In genomic region chr5:34552129-34552528, GRCh38 we compare ENCODE assay signal across 19 cellular contexts.
DNase-seq lines count a peak whose midpoint lies in the region; ATAC-seq, FAIRE-seq and TF ChIP-seq lines count a peak whose summit lies in the region.
"Had no signal": no experiment of that assay in that cellular context is flagged by ENCODE, and none has a peak within 500 bp of the region (broad histone marks: within the 10 kb centered on the region; RNA-seq: fewer than 3 reads in every experiment).

No MANE protein-coding gene starts in this region.

- no peak overlapping the region for H4K5ac ChIP-seq in H9 (ENCODE audit: insufficient read length, low read depth, low read length)

- ATAC-seq in sciatic nerve, result peak; percentile 80
- no peak for ATAC-seq in HG03175 (IDR thresholded peaks at IDR 0.05; ENCODE audit: unreplicated experiment)
- ATAC-seq: activated naive CD4-positive, alpha-beta T cell treated with anti-CD3 and anti-CD28 coated beads, Interleukin-2, amount 50 U/mL, for 72 hours; Panc1; upper lobe of right lung had no signal

- DNase-seq in H9, result peak; percentile 17
- no peak for DNase-seq in adipocyte (ENCODE audit: low read depth)
- peak; percentile 30 for DNase-seq in globus pallidus (ENCODE audit: low spot score)
- DNase-seq in sciatic nerve (ENCODE audit: low spot score), result no peak
- DNase-seq in Kasumi-1 (lab: John Stamatoyannopoulos, UW), result no peak
- no peak for DNase-seq in urothelium cell line (ENCODE audit: low spot score)
- no peak for DNase-seq in T-helper 9 cell
- DNase-seq: activated T-cell treated with anti-CD3 and anti-CD28 coated beads for 4 hours, colonic mucosa, esophagus squamous epithelium, mesendoderm, NCI-H1105 treated with DMSO at 0.1 percent for 48 hours, NCI-H345, T-helper 1 cell, upper lobe of right lung had no signal

- H3T11ph ChIP-seq in H9 (ENCODE audit: low read length), result no peak overlapping the region

- H3K27me3 ChIP-seq in H9 (ENCODE audit: insufficient read depth, low read length) (no peaks in the 10 kb centered on the region), adipocyte (replicated peaks; ENCODE audit: control insufficient read depth, insufficient read depth, low read length) (no peaks in the 10 kb centered on the region)
- H3K27me3 ChIP-seq: colonic mucosa, esophagus squamous epithelium, upper lobe of right lung had no signal

- no peak overlapping the region for H2BK12ac ChIP-seq in H9 (ENCODE audit: insufficient read length, low read depth, low read length)

- peaks cover 22 to 23% of the 10 kb centered on the region in 2 experiments for H3K4me1 Mint-ChIP-seq in H9

- no peak overlapping the region for H2BK120ac ChIP-seq in H9 (ENCODE audit: low read depth, low read length, poor library complexity, severe bottlenecking)

- H3K27ac Mint-ChIP-seq in H9, result no peak overlapping the region
- H3K27ac Mint-ChIP-seq: activated naive CD4-positive, alpha-beta T cell treated with anti-CD3 and anti-CD28 coated beads, Interleukin-2, amount 50 U/mL, for 72 hours had no signal

- H2BK15ac ChIP-seq in H9 (ENCODE audit: low read depth, low read length), result no peak overlapping the region

- H3K23ac ChIP-seq in H9 (ENCODE audit: insufficient read length, low read depth, low read length), result no peak overlapping the region

- peaks cover 2 to 9% (median 7%) of the 10 kb centered on the region in 3 experiments; a peak in 6 of 7 replicates for H3K36me3 Mint-ChIP-seq in H9 (ENCODE audit: insufficient read depth in 1 of 3, low read depth in 3 of 3)

- no peak overlapping the region for H2AK5ac ChIP-seq in H9 (ENCODE audit: insufficient read length, low read length)

- H3K18ac ChIP-seq in H9 (ENCODE audit: insufficient read length, low read depth, low read length), result no peak overlapping the region

- TF ChIP-seq CTCF in H9 (conservative IDR thresholded peaks at IDR 0.05), result no peak

- H2BK20ac ChIP-seq in H9 (ENCODE audit: low read depth, low read length, poor library complexity, severe bottlenecking), result no peak overlapping the region

- H3K9me3 ChIP-seq in H9 (ENCODE audit: control insufficient read depth, low read depth, low read length), result peaks cover 7% of the 10 kb centered on the region
- peaks cover 4% of the 10 kb centered on the region for H3K9me3 ChIP-seq in adipocyte (ENCODE audit: control insufficient read depth, low read length)
- H3K9me3 ChIP-seq: colonic mucosa, esophagus squamous epithelium, upper lobe of right lung had no signal

- no peaks in the 10 kb centered on the region for H4K20me1 ChIP-seq in H9 (ENCODE audit: control insufficient read depth, insufficient read depth, insufficient read length)

- no peak overlapping the region for H3K4me3 Mint-ChIP-seq in H9

- H3K14ac ChIP-seq in H9 (ENCODE audit: insufficient read depth, low read length), result no peak overlapping the region

- no peak for FAIRE-seq in urothelium cell line (lab: Jason Lieb, UNC)

- H3K79me2 ChIP-seq in H9 (ENCODE audit: insufficient read depth, low read length), result no peaks in the 10 kb centered on the region
- H3K79me2 ChIP-seq: parathyroid adenoma had no signal

- H4K8ac ChIP-seq in H9 (replicated peaks; ENCODE audit: insufficient read length, low read depth, low read length), result no peak overlapping the region

- no peak overlapping the region for H3K27ac ChIP-seq in H9 (ENCODE audit: insufficient read length, low read depth, low read length)
- H3K27ac ChIP-seq: colonic mucosa, parathyroid adenoma, upper lobe of right lung had no signal

- no peak overlapping the region for H3K4ac ChIP-seq in H9 (ENCODE audit: low read depth, low read length)

- H3K79me1 ChIP-seq in H9 (ENCODE audit: insufficient read depth, low read depth, low read length, poor library complexity, severe bottlenecking), result no peaks in the 10 kb centered on the region

- no CpG with 5 or more reads among the region's 2 CpGs for WGBS in H9 (ENCODE audit: extremely low coverage, insufficient read length, low lambda C conversion rate)

- 0 out of 2 replicates have a peak, but pooled peaks cover 4% of the 10 kb centered on the region for H3K4me1 ChIP-seq in H9 (ENCODE audit: insufficient read depth, low read length)
- peaks cover 10% of the 10 kb centered on the region for H3K4me1 ChIP-seq in adipocyte (ENCODE audit: control insufficient read depth, insufficient read depth, low read length)
- H3K4me1 ChIP-seq: colonic mucosa, parathyroid adenoma, upper lobe of right lung had no signal

- H3K4me3 ChIP-seq in adipocyte (ENCODE audit: low read length), result peak overlapping the region; percentile 3
- H3K4me3 ChIP-seq: colonic mucosa, esophagus squamous epithelium, upper lobe of right lung had no signal

- no peak overlapping the region for H2AFZ ChIP-seq in H9 (ENCODE audit: low read length)
- H2AFZ ChIP-seq: parathyroid adenoma had no signal

- H3K9ac ChIP-seq in H9 (ENCODE audit: extremely low read depth, insufficient read length, low read length), result no peak overlapping the region
- H3K9ac ChIP-seq in adipocyte (ENCODE audit: low read length), result no peak overlapping the region
- H3K9ac ChIP-seq: parathyroid adenoma had no signal

- H3K9me3 Mint-ChIP-seq in H9, result peaks cover 7 to 9% of the 10 kb centered on the region in 2 experiments

- H4K91ac ChIP-seq in H9 (ENCODE audit: insufficient read length, low read depth, low read length), result no peak overlapping the region

- no peaks in the 10 kb centered on the region for H3K36me3 ChIP-seq in adipocyte (ENCODE audit: control insufficient read depth, insufficient read depth, low read length, severe bottlenecking)
- H3K36me3 ChIP-seq: colonic mucosa, esophagus squamous epithelium, upper lobe of right lung had no signal

- H2BK5ac ChIP-seq in H9 (ENCODE audit: insufficient read length, low read length), result no peak overlapping the region

- intact Hi-C loops in sciatic nerve (cut with DNase I), result no loop called here

- H3K27me3 Mint-ChIP-seq in H9 (ENCODE audit: low read depth), result no peaks in the 10 kb centered on the region

- H3K23me2 ChIP-seq in H9 (ENCODE audit: insufficient read length, low read depth, low read length, poor library complexity, severe bottlenecking), result no peaks in the 10 kb centered on the region

- H3K56ac ChIP-seq in H9 (ENCODE audit: insufficient read length, low read depth, low read length), result no peak overlapping the region

- H3K4me2 ChIP-seq in H9 (ENCODE audit: insufficient read depth, insufficient read length, low read length), result no peak overlapping the region

Comparison
In these comparisons a context has a peak if more than half of its experiments do, and no peak if none do; other contexts are left out.
1. DNase-seq: peak in H9 (single experiment) and globus pallidus (single experiment); none in adipocyte (single experiment), sciatic nerve (single experiment), Kasumi-1 (0 of 2), urothelium cell line (single experiment) and T-helper 9 cell (single experiment).